In the genomic region with DNA sequence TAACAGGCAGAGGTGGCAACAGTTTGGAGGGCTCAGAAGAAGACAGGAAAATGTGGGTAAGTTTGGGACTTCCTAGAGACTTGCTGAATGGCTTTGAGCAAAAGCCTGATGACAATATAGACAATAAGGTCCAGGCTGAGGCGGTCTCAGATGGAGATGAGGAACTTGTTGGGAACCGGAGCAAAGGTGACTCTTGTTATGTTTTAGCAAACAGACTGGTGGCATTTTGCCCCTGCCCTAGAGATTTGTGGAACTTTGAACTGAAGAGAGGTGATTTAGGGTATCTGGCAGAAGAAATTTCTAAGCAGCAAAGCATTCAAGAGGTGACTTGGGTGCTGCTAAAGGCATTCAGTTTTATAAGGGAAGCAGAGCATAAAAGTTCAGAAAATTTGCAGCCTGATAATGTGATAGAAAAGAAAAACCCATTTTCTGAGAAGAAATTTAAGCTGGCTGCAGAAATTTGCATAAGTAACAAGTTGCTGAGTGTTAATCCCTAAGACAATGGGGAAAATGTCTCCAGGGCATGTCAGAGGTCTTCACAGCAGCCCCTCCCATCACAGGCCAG, we compare ENCODE assay signal across 2 cellular contexts. TPM values are rescaled to one million over a fixed set of nuclear protein-coding genes. Genes with fewer than 3 reads are reported as not detected.
"Had no signal": no experiment of that assay in that cellular context is flagged by ENCODE, and none has a peak within 500 bp of the region (broad histone marks: within the 10 kb centered on the region; RNA-seq: fewer than 3 reads in every experiment).

No MANE protein-coding gene starts in this region.

RNA-seq across cellular contexts. Expression of gene SCN2B, which starts 14.6 kb away (rescaled TPM):
- total RNA-seq: GM12878 had no signal

RNA-seq across cellular contexts. Expression of gene JAML, which starts 33.8 kb away (rescaled TPM):
- total RNA-seq: G401 had no signal

RNA-seq across cellular contexts. Expression of gene SCN4B, which starts 38.4 kb away (rescaled TPM):
- total RNA-seq: G401, GM12878 had no signal
